In genomic region chrX:150899191-150899757, GRCh38 we compare ENCODE assay signal across 8 cellular contexts. TPM values are rescaled to one million over a fixed set of nuclear protein-coding genes. Genes with fewer than 3 reads are reported as not detected.
DNase-seq lines count a peak whose midpoint lies in the region; ATAC-seq, FAIRE-seq and TF ChIP-seq lines count a peak whose summit lies in the region.

No MANE protein-coding gene starts in this region.

- peaks cover 18% of the 10 kb centered on the region for H4K20me1 ChIP-seq in PC-9 (ENCODE audit: insufficient read depth)

- no peak overlapping the region for H2BK120ac ChIP-seq in neuronal stem cell (ENCODE audit: low read depth, low read length)

- 0% methylated on average over 3 of the region's 42 CpGs; no CpG with 5 or more reads in 1 of the 2 donors for WGBS in gastroesophageal sphincter (ENCODE audit: low coverage in 1 of 2), 2 donors
- no CpG with 5 or more reads among the region's 42 CpGs for WGBS in neuronal stem cell (ENCODE audit: extremely low coverage in 2 of 2, insufficient read length in 2 of 2, insufficient replicate concordance in 1 of 2), 2 donors

- no peak overlapping the region for H3K9ac ChIP-seq in neuronal stem cell (ENCODE audit: low read depth, low read length, poor library complexity)

- TSS peak; percentile 17 for BruUV-seq in PC-9 (replicated peaks; lab: Mats Ljungman, UMichigan)

- no peak overlapping the region for H3K23ac ChIP-seq in neuronal stem cell (ENCODE audit: low read depth, low read length, poor library complexity)

- H2BK12ac ChIP-seq in neuronal stem cell (ENCODE audit: low read length), result no peak overlapping the region

- no peak overlapping the region for H2AK5ac ChIP-seq in neuronal stem cell (ENCODE audit: low read depth, low read length)

- peaks cover 7% of the 10 kb centered on the region for H3K4me1 ChIP-seq in PC-9 (replicated peaks; ENCODE audit: insufficient read depth)
- peaks cover 0 to 13% (median 0%) of the 10 kb centered on the region in 3 donors for H3K4me1 ChIP-seq in gastroesophageal sphincter
- H3K4me1 ChIP-seq in neuronal stem cell (ENCODE audit: control insufficient read depth in 2 of 2, insufficient read depth in 1 of 2, low read depth in 1 of 2, low read length in 2 of 2), result peaks cover 0 to 7% of the 10 kb centered on the region in 2 donors
- no peaks in the 10 kb centered on the region for H3K4me1 ChIP-seq in vagina

- no peak overlapping the region for H2BK15ac ChIP-seq in neuronal stem cell (ENCODE audit: low read length)

- no peak for TF ChIP-seq EP300 in gastroesophageal sphincter (IDR thresholded peaks at IDR 0.05)

- H3K4me3 ChIP-seq in PC-9 (peak overlapping the region; percentile 83), gastroesophageal sphincter (peak overlapping the region; percentile 66 to 77), neuronal stem cell (ENCODE audit: low read length in 2 of 2) (peak overlapping the region; percentile 63 to 76), vagina (peak overlapping the region; percentile 54 to 69)

- H3K27ac ChIP-seq in PC-9, result no peak overlapping the region
- H3K27ac ChIP-seq in gastroesophageal sphincter, result peak overlapping the region in 3 of 4 donors; percentile 76 to 85 (median 79)
- no peak overlapping the region for H3K27ac ChIP-seq in neuronal stem cell (replicated peaks; ENCODE audit: low read length)
- peak overlapping the region; percentile 48 for H3K27ac ChIP-seq in vagina

- ATAC-seq in HG03439 (IDR thresholded peaks at IDR 0.05; ENCODE audit: unreplicated experiment) (peak; percentile 56), gastroesophageal sphincter (no peak)

- H3K36me3 ChIP-seq in PC-9 (ENCODE audit: low read depth), result no peaks in the 10 kb centered on the region
- H3K36me3 ChIP-seq in gastroesophageal sphincter, result no peaks in the 10 kb centered on the region
- H3K36me3 ChIP-seq in neuronal stem cell (replicated peaks in 1 of 2; ENCODE audit: control insufficient read depth in 2 of 2, insufficient read depth in 2 of 2, low read length in 2 of 2), result no peaks in the 10 kb centered on the region
- H3K36me3 ChIP-seq in vagina, result no peaks in the 10 kb centered on the region

- no peak overlapping the region for H3K4ac ChIP-seq in neuronal stem cell (ENCODE audit: low read length)

- H3K18ac ChIP-seq in neuronal stem cell (ENCODE audit: low read length), result peak overlapping the region; percentile 89

- no peak overlapping the region for H4K91ac ChIP-seq in neuronal stem cell (ENCODE audit: low read depth, low read length, poor library complexity)

- H3K79me2 ChIP-seq in PC-9 (ENCODE audit: low read depth), result peaks cover 14% of the 10 kb centered on the region

- peak overlapping the region; percentile 99 for H2AFZ ChIP-seq in PC-9
- peak overlapping the region; percentile 90 for H2AFZ ChIP-seq in neuronal stem cell (ENCODE audit: low read length)

- H3K4me2 ChIP-seq in PC-9 (peak overlapping the region; percentile 99), neuronal stem cell (ENCODE audit: insufficient read depth, low read length, poor library complexity, severe bottlenecking) (peak overlapping the region; percentile 75)

- TF ChIP-seq POLR2A in gastroesophageal sphincter (IDR thresholded peaks at IDR 0.05) (no peak), vagina (IDR thresholded peaks at IDR 0.05) (no peak)

- intact Hi-C loops in PC-9 (cut with micrococcal nuclease; ENCODE audit: unreplicated experiment), result loop anchor here (2.0 to 10.0 kb wide), 3 partner anchors 50 to 496 kb away; partner anchors contain the start of gene VMA21
- intact Hi-C loops in vagina (cut with DNase I), result no loop called here

- peak; percentile 80 for FAIRE-seq in GM19239 (lab: Jason Lieb, UNC)

- H3K9me2 ChIP-seq in PC-9 (ENCODE audit: insufficient read depth), result no peaks in the 10 kb centered on the region

- no peaks in the 10 kb centered on the region for H3K79me1 ChIP-seq in neuronal stem cell (ENCODE audit: low read depth, low read length)

- peak; percentile 28 for DNase-seq in AG20443 (ENCODE audit: low spot score)
- DNase-seq in GM19239 (ENCODE audit: insufficient read length, low spot score), result no peak
- DNase-seq in PC-9, result peak in 1 of 2 experiments; percentile 31
- DNase-seq in activated effector memory CD4-positive, alpha-beta T cell treated with anti-CD3 and anti-CD28 coated beads, Interleukin-2, amount 50 U/mL, for 16 hours, result peak; percentile 70
- DNase-seq in neuronal stem cell (ENCODE audit: low spot score), result no peak
- no peak for DNase-seq in vagina (ENCODE audit: extremely low spot score in 2 of 2)

- CTCF ChIA-PET in PC-9 (lab: Charles Lee), result no interaction called here

- TF ChIP-seq CTCF in PC-9 (conservative IDR thresholded peaks at IDR 0.05) (no peak), gastroesophageal sphincter (IDR thresholded peaks at IDR 0.05) (no peak), vagina (IDR thresholded peaks at IDR 0.05) (no peak)

- H3K27me3 ChIP-seq in PC-9 (ENCODE audit: insufficient read depth, low read depth) (peaks cover 12% of the 10 kb centered on the region), gastroesophageal sphincter (no peaks in the 10 kb centered on the region), neuronal stem cell (ENCODE audit: control insufficient read depth in 3 of 3, insufficient read depth in 3 of 3, low read depth in 1 of 3, low read length in 3 of 3) (peaks cover 0 to 34% (median 6%) of the 10 kb centered on the region in 3 experiments), vagina (no peaks in the 10 kb centered on the region)

- no peaks in the 10 kb centered on the region for H3F3A ChIP-seq in PC-9 (ENCODE audit: insufficient read depth, low read depth)

- H3K14ac ChIP-seq in neuronal stem cell (ENCODE audit: low read length), result no peak overlapping the region

- no peaks in the 10 kb centered on the region for H3K9me3 ChIP-seq in PC-9 (ENCODE audit: insufficient read depth, low read depth)
- no peaks in the 10 kb centered on the region for H3K9me3 ChIP-seq in gastroesophageal sphincter
- H3K9me3 ChIP-seq in neuronal stem cell (replicated peaks in 1 of 2; ENCODE audit: control insufficient read depth in 2 of 2, insufficient read depth in 1 of 2, low read depth in 1 of 2, low read length in 2 of 2), result no peaks in the 10 kb centered on the region
- H3K9me3 ChIP-seq in vagina, result no peaks in the 10 kb centered on the region

- no peak overlapping the region for H4K8ac ChIP-seq in neuronal stem cell (ENCODE audit: low read depth, low read length)

- H2BK5ac ChIP-seq in neuronal stem cell (ENCODE audit: low read length), result no peak overlapping the region

- POLR2A ChIA-PET in PC-9 (lab: Charles Lee; ENCODE audit: unreplicated experiment), result no interaction called here

RNA-seq across cellular contexts. Expression of gene CD99L2, which starts 0.8 kb away (rescaled TPM):
- total RNA-seq in PC-9 (2021) (22.5 and 29.6 TPM in 2 replicates), gastroesophageal sphincter (10 to 100 TPM; 56.8 to 88.6 (median 77.6) TPM), vagina (23.8 TPM)
- 33.1 TPM for polyA plus RNA-seq in neuronal stem cell (2013, experiment 1 of 2)
- polyA plus RNA-seq in neuronal stem cell (2013, experiment 2 of 2), result 33.7 TPM

Comparison
In these comparisons a context has a peak if more than half of its experiments do, and no peak if none do; other contexts are left out.
1. DNase-seq: peak in AG20443 (single experiment) and activated effector memory CD4-positive, alpha-beta T cell treated with anti-CD3 and anti-CD28 coated beads, Interleukin-2, amount 50 U/mL, for 16 hours (single experiment); none in GM19239 (single experiment), neuronal stem cell (single experiment) and vagina (0 of 2).
2. H3K27ac ChIP-seq: peak in gastroesophageal sphincter (3 of 4) and vagina (single experiment); none in PC-9 (single experiment) and neuronal stem cell (single experiment).
3. Peak in every context shown above with its lines, with median percentiles within 50 percentile points of each other: H3K4me3 ChIP-seq.